In the genomic region with DNA sequence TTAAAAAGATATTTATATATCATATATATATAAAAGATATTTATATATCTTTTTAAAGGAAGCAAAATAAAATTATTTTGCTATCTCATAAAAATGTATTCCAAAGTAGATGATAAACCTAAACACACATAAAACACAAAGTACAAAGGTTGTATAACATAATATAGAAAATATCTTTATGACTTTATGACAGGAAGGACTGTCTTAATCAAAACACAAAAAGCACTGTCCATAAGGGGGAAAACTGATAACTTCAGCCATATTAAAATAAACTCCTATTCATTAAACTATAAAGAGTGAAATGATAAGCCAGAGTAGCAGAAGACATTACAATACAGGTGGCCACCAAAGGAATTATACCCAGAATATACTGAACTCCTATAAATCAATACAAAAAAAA, we compare ENCODE assay signal across 20 cellular contexts.
"Had no signal": no experiment of that assay in that cellular context is flagged by ENCODE, and none has a peak within 500 bp of the region (broad histone marks: within the 10 kb centered on the region; RNA-seq: fewer than 3 reads in every experiment).

No MANE protein-coding gene starts in this region.

- DNase-seq: effector CD4-positive, alpha-beta T cell; endodermal cell; gastrocnemius medialis; glutamatergic neuron; immature natural killer cell; left cardiac atrium; mesendoderm; naive thymus-derived CD4-positive, alpha-beta T cell; nephron progenitor cell; psoas muscle; retina; stimulated activated CD4-positive, alpha-beta T cell treated with anti-CD3 and anti-CD28 coated beads, Interleukin-4, amount 100 ng/mL, for 1 hour; stimulated activated CD8-positive, alpha-beta memory T cell treated with anti-CD3 and anti-CD28 coated beads, Interleukin-4, amount 100 ng/mL, for 48 hours; tibial artery; upper lobe of left lung; uterus had no signal

- H3K9me3 Mint-ChIP-seq: endodermal cell had no signal

- FAIRE-seq: keratinocyte had no signal

- H3K4me3 Mint-ChIP-seq: endodermal cell; immature natural killer cell; nephron progenitor cell; stimulated activated effector memory CD8-positive, alpha-beta T cell treated with anti-CD3 and anti-CD28 coated beads, Interleukin-12 subunit alpha, Interleukin-12 subunit beta, amount 100 ng/mL, for 72 hours; stimulated activated naive CD8-positive, alpha-beta T cell treated with anti-CD3 and anti-CD28 coated beads, Interleukin-15, Interleukin-2, amounts not matched to agents 100 ng/mL and 50 ng/mL, for 24 hours had no signal

- H3K27me3 Mint-ChIP-seq: naive thymus-derived CD4-positive, alpha-beta T cell; stimulated activated naive CD8-positive, alpha-beta T cell treated with anti-CD3 and anti-CD28 coated beads, Interleukin-15, Interleukin-2, amounts not matched to agents 100 ng/mL and 50 ng/mL, for 24 hours had no signal

- ATAC-seq: gastrocnemius medialis; left cardiac atrium; naive thymus-derived CD4-positive, alpha-beta T cell; psoas muscle; sciatic nerve; stimulated activated effector memory CD8-positive, alpha-beta T cell treated with anti-CD3 and anti-CD28 coated beads, Interleukin-12 subunit alpha, Interleukin-12 subunit beta, amount 100 ng/mL, for 72 hours had no signal

- H3K27ac Mint-ChIP-seq: endodermal cell; immature natural killer cell; naive thymus-derived CD4-positive, alpha-beta T cell; nephron progenitor cell; stimulated activated effector memory CD8-positive, alpha-beta T cell treated with anti-CD3 and anti-CD28 coated beads, Interleukin-12 subunit alpha, Interleukin-12 subunit beta, amount 100 ng/mL, for 72 hours; stimulated activated naive CD8-positive, alpha-beta T cell treated with anti-CD3 and anti-CD28 coated beads, Interleukin-15, Interleukin-2, amounts not matched to agents 100 ng/mL and 50 ng/mL, for 24 hours had no signal
